Comparison of ENCODE assay signal across 8 cellular contexts in genomic region chr2:108583903-108584520, GRCh38. TPM values are rescaled to one million over a fixed set of nuclear protein-coding genes. Genes with fewer than 3 reads are reported as not detected.
A peak's percentile ranks its signal among the peaks of the same experiment; 100 is the strongest.
DNase-seq lines count a peak whose midpoint lies in the region; ATAC-seq and TF ChIP-seq lines count a peak whose summit lies in the region.

No MANE protein-coding gene starts in this region.

- no peak overlapping the region for H3K4me3 ChIP-seq in LNCaP clone FGC (ENCODE audit: low read depth, low read length)

- no peak overlapping the region for H3K27ac Mint-ChIP-seq in progenitor cell of endocrine pancreas

- peaks cover 23% of the 10 kb centered on the region for H3K4me1 Mint-ChIP-seq in progenitor cell of endocrine pancreas (ENCODE audit: low read depth)

- TF ChIP-seq CTCF in LNCaP clone FGC (IDR thresholded peaks at IDR 0.05; ENCODE audit: control insufficient read depth, extremely low read depth, insufficient read depth) (peak; percentile 74), progenitor cell of endocrine pancreas (IDR thresholded peaks at IDR 0.05; ENCODE audit: unreplicated experiment) (peak; percentile 90)

- no peak overlapping the region for H3K4me3 Mint-ChIP-seq in progenitor cell of endocrine pancreas (ENCODE audit: low read depth)

- DNase-seq in GM04504 (ENCODE audit: low read depth) = peak; percentile 56
- peak; percentile 69 for DNase-seq in H4 (ENCODE audit: low spot score)
- peak; percentile 51 for DNase-seq in LNCaP clone FGC (ENCODE audit: low read depth)
- peak; percentile 57 to 73 for DNase-seq in SHP77 (lab: John Stamatoyannopoulos, UW)
- DNase-seq in activated naive CD4-positive, alpha-beta T cell treated with anti-CD3 and anti-CD28 coated beads, Interleukin-2, amount 50 U/mL, for 16 hours = peak; percentile 45
- no peak for DNase-seq in Right ventricle myocardium superior
- DNase-seq in progenitor cell of endocrine pancreas (ENCODE audit: low spot score, unreplicated experiment) = peak; percentile 25
- no peak for DNase-seq in OCI-M2 (lab: John Stamatoyannopoulos, UW; ENCODE audit: unreplicated experiment)

- intact Hi-C loops in Right ventricle myocardium superior (cut with DNase I) = loop anchor here (2.0 kb wide), 1 partner anchor 233 kb away; no protein-coding TSS in a partner anchor

- ATAC-seq in Right ventricle myocardium superior (ENCODE audit: poor library complexity) = peak; percentile 75

- H3K9me3 Mint-ChIP-seq in progenitor cell of endocrine pancreas (ENCODE audit: low read depth) = no peaks in the 10 kb centered on the region

- H3K36me3 Mint-ChIP-seq in progenitor cell of endocrine pancreas (ENCODE audit: insufficient read depth) = no peaks in the 10 kb centered on the region

- H3K27me3 Mint-ChIP-seq in progenitor cell of endocrine pancreas = no peaks in the 10 kb centered on the region

RNA-seq across cellular contexts. Expression of gene LIMS1, which starts 49.7 kb away (rescaled TPM):
- total RNA-seq in H4 (2014; rRNA removed; shearing (Covaris generic)) = 31.6 and 50.6 TPM in 2 replicates
- 75.7 TPM for total RNA-seq in Right ventricle myocardium superior
- total RNA-seq in progenitor cell of endocrine pancreas = 35.6 and 37.7 TPM in 2 replicates

Comparison
In these comparisons a context has a peak if more than half of its experiments do, and no peak if none do; other contexts are left out.
1. DNase-seq: peak in GM04504 (single experiment), H4 (single experiment), LNCaP clone FGC (single experiment), SHP77 (2 of 2), activated naive CD4-positive, alpha-beta T cell treated with anti-CD3 and anti-CD28 coated beads, Interleukin-2, amount 50 U/mL, for 16 hours (single experiment) and progenitor cell of endocrine pancreas (single experiment); none in Right ventricle myocardium superior (single experiment) and OCI-M2 (single experiment).